ENCODE assay signal across 9 cellular contexts in genomic region chr16:8655184-8655717, GRCh38. TPM values are rescaled to one million over a fixed set of nuclear protein-coding genes. Genes with fewer than 3 reads are reported as not detected.
A peak's percentile ranks its signal among the peaks of the same experiment; 100 is the strongest.
DNase-seq lines count a peak whose midpoint lies in the region; ATAC-seq and TF ChIP-seq lines count a peak whose summit lies in the region.
"Had no signal": no experiment of that assay in that cellular context is flagged by ENCODE, and none has a peak within 500 bp of the region (broad histone marks: within the 10 kb centered on the region; RNA-seq: fewer than 3 reads in every experiment).

No MANE protein-coding gene starts in this region.

- no peaks in the 10 kb centered on the region for H3K36me3 Mint-ChIP-seq in activated CD4-positive, alpha-beta T cell treated with anti-CD3 and anti-CD28 coated beads, Interleukin-2, amount 10 ng/mL, durations not matched to agents 24 days and 14 days (ENCODE audit: low read depth)
- H3K36me3 Mint-ChIP-seq in GM23338 (ENCODE audit: low read depth), result no peaks in the 10 kb centered on the region
- peaks cover 0 to 9% (median 4%) of the 10 kb centered on the region in 5 donors for H3K36me3 Mint-ChIP-seq in naive thymus-derived CD4-positive, alpha-beta T cell

- no peaks in the 10 kb centered on the region for H3K9me3 Mint-ChIP-seq in activated CD4-positive, alpha-beta T cell treated with anti-CD3 and anti-CD28 coated beads, Interleukin-2, amount 10 ng/mL, durations not matched to agents 24 days and 14 days
- H3K9me3 Mint-ChIP-seq in GM23338, result no peaks in the 10 kb centered on the region
- H3K9me3 Mint-ChIP-seq in naive thymus-derived CD4-positive, alpha-beta T cell, result no peaks in the 10 kb centered on the region
- H3K9me3 Mint-ChIP-seq: activated naive CD4-positive, alpha-beta T cell treated with anti-CD3 and anti-CD28 coated beads, Interleukin-2, amount 50 U/mL, for 24 hours had no signal

- peak; percentile 75 to 88 for TF ChIP-seq CTCF in GM23338 (conservative IDR thresholded peaks at IDR 0.05; ENCODE audit: low read depth in 2 of 2)
- TF ChIP-seq CTCF in astrocyte of the cerebellum (IDR thresholded peaks at IDR 0.05; ENCODE audit: low read depth, low read length, missing control alignments), result peak; percentile 36

- no peaks in the 10 kb centered on the region for H4K20me1 ChIP-seq in GM23338 (replicated peaks; ENCODE audit: insufficient read depth)

- CTCF ChIA-PET in naive thymus-derived CD4-positive, alpha-beta T cell (lab: Charles Lee), result interaction anchor here (1.1 kb wide), 1 partner anchor 10 kb away, joined by 3 read pairs; no protein-coding TSS in a partner anchor

- no peak overlapping the region for H2AFZ ChIP-seq in GM23338

- ATAC-seq in GM23338, result peak; percentile 89
- peak; percentile 73 for ATAC-seq in naive thymus-derived CD4-positive, alpha-beta T cell
- no peak for ATAC-seq in HG02970 (IDR thresholded peaks at IDR 0.05; ENCODE audit: low FRiP score, unreplicated experiment)

- no peak overlapping the region for H3K4me2 ChIP-seq in GM23338

- H3K9me2 ChIP-seq in GM23338 (ENCODE audit: insufficient read depth), result no peaks in the 10 kb centered on the region

- in situ Hi-C loops in astrocyte of the cerebellum (cut with HindIII; ENCODE audit: low sequenced_read_pairs), result no loop called here

- POLR2A ChIA-PET in naive thymus-derived CD4-positive, alpha-beta T cell (lab: Charles Lee), result no interaction called here

- intact Hi-C loops in activated CD4-positive, alpha-beta T cell treated with anti-CD3 and anti-CD28 coated beads, Interleukin-2, amount 10 ng/mL, durations not matched to agents 24 days and 14 days (cut with micrococcal nuclease), result loop anchor here (1.0 to 5.0 kb wide), 3 partner anchors 33 to 225 kb away; partner anchors contain the start of gene METTL22
- intact Hi-C loops in naive thymus-derived CD4-positive, alpha-beta T cell (cut with micrococcal nuclease), result loop anchor here (1.0 kb wide), 1 partner anchor 88 kb away; no protein-coding TSS in a partner anchor

- H3K79me2 ChIP-seq in GM23338 (replicated peaks; ENCODE audit: insufficient read depth), result no peaks in the 10 kb centered on the region

- no peaks in the 10 kb centered on the region for H3K9me3 ChIP-seq in naive thymus-derived CD4-positive, alpha-beta T cell (ENCODE audit: control insufficient read depth in 2 of 3, low read length in 3 of 3)

- no peak overlapping the region for H3K27ac ChIP-seq in GM23338 (ENCODE audit: low read depth)
- H3K27ac ChIP-seq in naive thymus-derived CD4-positive, alpha-beta T cell (ENCODE audit: low read depth, low read length), result no peak overlapping the region

- H3K4me1 Mint-ChIP-seq in activated CD4-positive, alpha-beta T cell treated with anti-CD3 and anti-CD28 coated beads, Interleukin-2, amount 10 ng/mL, durations not matched to agents 24 days and 14 days, result peaks cover 6% of the 10 kb centered on the region
- peaks cover 10% of the 10 kb centered on the region for H3K4me1 Mint-ChIP-seq in GM23338
- no peaks in the 10 kb centered on the region for H3K4me1 Mint-ChIP-seq in naive thymus-derived CD4-positive, alpha-beta T cell
- H3K4me1 Mint-ChIP-seq: activated naive CD4-positive, alpha-beta T cell treated with anti-CD3 and anti-CD28 coated beads, Interleukin-2, amount 50 U/mL, for 24 hours had no signal

- H3K4me1 ChIP-seq in GM23338 (ENCODE audit: insufficient read depth), result 0 out of 2 replicates have a peak, but pooled peaks cover 4% of the 10 kb centered on the region
- no peaks in the 10 kb centered on the region for H3K4me1 ChIP-seq in naive thymus-derived CD4-positive, alpha-beta T cell (ENCODE audit: control insufficient read depth in 2 of 2, insufficient read depth in 2 of 2, low read length in 2 of 2)

- H3K4me3 Mint-ChIP-seq in activated CD4-positive, alpha-beta T cell treated with anti-CD3 and anti-CD28 coated beads, Interleukin-2, amount 10 ng/mL, durations not matched to agents 24 days and 14 days, result no peak overlapping the region
- no peak overlapping the region for H3K4me3 Mint-ChIP-seq in GM23338
- H3K4me3 Mint-ChIP-seq in naive thymus-derived CD4-positive, alpha-beta T cell, result no peak overlapping the region
- H3K4me3 Mint-ChIP-seq: activated naive CD4-positive, alpha-beta T cell treated with anti-CD3 and anti-CD28 coated beads, Interleukin-2, amount 50 U/mL, for 24 hours had no signal

- H3K27me3 Mint-ChIP-seq in activated CD4-positive, alpha-beta T cell treated with anti-CD3 and anti-CD28 coated beads, Interleukin-2, amount 10 ng/mL, durations not matched to agents 24 days and 14 days, result no peaks in the 10 kb centered on the region
- peaks cover 10% of the 10 kb centered on the region for H3K27me3 Mint-ChIP-seq in GM23338 (ENCODE audit: insufficient read depth, low read depth, poor library complexity)
- no peaks in the 10 kb centered on the region for H3K27me3 Mint-ChIP-seq in naive thymus-derived CD4-positive, alpha-beta T cell
- H3K27me3 Mint-ChIP-seq: activated naive CD4-positive, alpha-beta T cell treated with anti-CD3 and anti-CD28 coated beads, Interleukin-2, amount 50 U/mL, for 24 hours had no signal

- H3K27ac Mint-ChIP-seq in activated CD4-positive, alpha-beta T cell treated with anti-CD3 and anti-CD28 coated beads, Interleukin-2, amount 10 ng/mL, durations not matched to agents 24 days and 14 days, result no peak overlapping the region
- H3K27ac Mint-ChIP-seq in GM23338, result no peak overlapping the region
- H3K27ac Mint-ChIP-seq in naive thymus-derived CD4-positive, alpha-beta T cell, result no peak overlapping the region
- H3K27ac Mint-ChIP-seq: activated naive CD4-positive, alpha-beta T cell treated with anti-CD3 and anti-CD28 coated beads, Interleukin-2, amount 50 U/mL, for 24 hours had no signal

- H3K27me3 ChIP-seq in GM23338 (ENCODE audit: insufficient read depth), result no peaks in the 10 kb centered on the region
- no peaks in the 10 kb centered on the region for H3K27me3 ChIP-seq in naive thymus-derived CD4-positive, alpha-beta T cell (ENCODE audit: control insufficient read depth in 2 of 2, insufficient read depth in 2 of 2, low read length in 2 of 2)

- no peaks in the 10 kb centered on the region; the same call in 1 of the 2 replicates for H3F3A ChIP-seq in GM23338 (replicated peaks; ENCODE audit: low read depth)

- H3K4me3 ChIP-seq in GM23338 (no peak overlapping the region), astrocyte of the cerebellum (ENCODE audit: low read depth, low read length) (no peak overlapping the region)
- H3K4me3 ChIP-seq in naive thymus-derived CD4-positive, alpha-beta T cell (ENCODE audit: low read length), result no peak overlapping the region

- no peaks in the 10 kb centered on the region for H3K36me3 ChIP-seq in GM23338 (ENCODE audit: insufficient read depth)
- no peaks in the 10 kb centered on the region for H3K36me3 ChIP-seq in naive thymus-derived CD4-positive, alpha-beta T cell (ENCODE audit: control insufficient read depth in 2 of 3, insufficient read depth in 3 of 3, low read length in 3 of 3)

- peak; percentile 81 for DNase-seq in activated CD4-positive, alpha-beta T cell treated with anti-CD3 and anti-CD28 coated beads, Interleukin-2, amount 10 ng/mL, durations not matched to agents 24 days and 14 days
- DNase-seq in activated CD4-positive, alpha-beta T cell treated with anti-CD3 and anti-CD28 coated beads for 1 hour, result no peak
- peak; percentile 84 for DNase-seq in GM23338 (ENCODE audit: low spot score)
- DNase-seq in NAMALWA (ENCODE audit: low spot score), result peak; percentile 81
- DNase-seq in astrocyte of the cerebellum (ENCODE audit: low read depth), result no peak
- DNase-seq in naive thymus-derived CD4-positive, alpha-beta T cell, result no peak
- no peak for DNase-seq in mesenteric fat pad (ENCODE audit: low spot score)

TF ChIP-seq in GM23338, 12 proteins besides CTCF, POLR2A, EP300 and RAD21:
- TF ChIP-seq ETS1 (IDR thresholded peaks at IDR 0.05) (no peak), ZNF331 (CRISPR knock-in tag; IDR thresholded peaks at IDR 0.05; ENCODE audit: low read depth) (no peak), STAT1 (IDR thresholded peaks at IDR 0.05; ENCODE audit: unreplicated experiment) (no peak)

RNA-seq across cellular contexts. Expression of gene ABAT, which starts 19.2 kb away (rescaled TPM):
- 5.0 and 5.9 TPM in 2 replicates for total RNA-seq in activated CD4-positive, alpha-beta T cell treated with anti-CD3 and anti-CD28 coated beads, Interleukin-2, amount 10 ng/mL, durations not matched to agents 24 days and 14 days
- 3.8 and 8.8 TPM in 2 replicates for total RNA-seq in GM23338 (2014; rRNA removed; shearing (Covaris generic))
- polyA plus RNA-seq in GM23338 (2016; fragmentation: Nextera tagmentation; extraction: Ambion mirVana), result 4.4 TPM in 2 replicates
- 10 to 100 TPM in 2 of 5 experiments, 1 to 10 TPM in 3; 5.4 to 11.5 (median 9.3) TPM for total RNA-seq in naive thymus-derived CD4-positive, alpha-beta T cell
- 1 to 10 TPM; 1.3 to 2.9 TPM for polyA plus RNA-seq in naive thymus-derived CD4-positive, alpha-beta T cell
- total RNA-seq in mesenteric fat pad, result 4.4 TPM

RNA-seq across cellular contexts. Expression of gene METTL22, which starts 33.8 kb away (rescaled TPM):
- total RNA-seq in activated CD4-positive, alpha-beta T cell treated with anti-CD3 and anti-CD28 coated beads, Interleukin-2, amount 10 ng/mL, durations not matched to agents 24 days and 14 days, result 36.2 and 38.4 TPM in 2 replicates
- total RNA-seq in GM23338 (2014; rRNA removed; shearing (Covaris generic)), result 44.6 and 51.8 TPM in 2 replicates
- 44.8 and 51.4 TPM in 2 replicates for polyA plus RNA-seq in GM23338 (2016; fragmentation: Nextera tagmentation; extraction: Ambion mirVana)
- total RNA-seq in naive thymus-derived CD4-positive, alpha-beta T cell, result 10 to 100 TPM; 28.9 to 59.4 (median 48.9) TPM
- 10 to 100 TPM; 16.6 to 20.9 TPM for polyA plus RNA-seq in naive thymus-derived CD4-positive, alpha-beta T cell
- 31.5 TPM for total RNA-seq in mesenteric fat pad

Comparison
In these comparisons a context has a peak if more than half of its experiments do, and no peak if none do; other contexts are left out.
1. DNase-seq: peak in activated CD4-positive, alpha-beta T cell treated with anti-CD3 and anti-CD28 coated beads, Interleukin-2, amount 10 ng/mL, durations not matched to agents 24 days and 14 days (single experiment), GM23338 (single experiment) and NAMALWA (single experiment); none in activated CD4-positive, alpha-beta T cell treated with anti-CD3 and anti-CD28 coated beads for 1 hour (single experiment), astrocyte of the cerebellum (single experiment), naive thymus-derived CD4-positive, alpha-beta T cell (0 of 9) and mesenteric fat pad (single experiment).